Comparison of ENCODE assay signal across 10 cellular contexts in genomic region chr14:39762576-39763401, GRCh38.
A peak's percentile ranks its signal among the peaks of the same experiment; 100 is the strongest.
DNase-seq lines count a peak whose midpoint lies in the region; ATAC-seq and TF ChIP-seq lines count a peak whose summit lies in the region.
"Had no signal": no experiment of that assay in that cellular context is flagged by ENCODE, and none has a peak within 500 bp of the region (broad histone marks: within the 10 kb centered on the region; RNA-seq: fewer than 3 reads in every experiment).

No MANE protein-coding gene starts in this region.

- no peaks in the 10 kb centered on the region for H3K36me3 Mint-ChIP-seq in osteocyte (ENCODE audit: unreplicated experiment)

- H3K4me3 Mint-ChIP-seq in osteocyte (ENCODE audit: unreplicated experiment), result no peak overlapping the region

- DNase-seq in Ammon's horn (ENCODE audit: low spot score) (peak; percentile 13), UCSD-AML1 (lab: John Stamatoyannopoulos, UW; ENCODE audit: unreplicated experiment) (peak; percentile 6), NCI-H2171 treated with DMSO at 0.1 percent for 48 hours (lab: John Stamatoyannopoulos, UW) (no peak), A172 (ENCODE audit: low spot score) (no peak), osteocyte (ENCODE audit: extremely low spot score, unreplicated experiment) (no peak)
- DNase-seq: right lobe of liver, transverse colon had no signal

- no peak for TF ChIP-seq CTCF in osteocyte (IDR thresholded peaks at IDR 0.05)

- H3K27me3 Mint-ChIP-seq in osteocyte (ENCODE audit: unreplicated experiment), result no peaks in the 10 kb centered on the region

- no peaks in the 10 kb centered on the region for H3K9me3 Mint-ChIP-seq in osteocyte (ENCODE audit: unreplicated experiment)

- no peaks in the 10 kb centered on the region for H3K4me1 Mint-ChIP-seq in osteocyte (ENCODE audit: unreplicated experiment)

- ATAC-seq in GM19023 (IDR thresholded peaks at IDR 0.05; ENCODE audit: unreplicated experiment), result peak; percentile 70
- ATAC-seq in HG03097 (IDR thresholded peaks at IDR 0.05; ENCODE audit: low FRiP score, unreplicated experiment), result peak; percentile 81
- no peak for ATAC-seq in GM19455 (IDR thresholded peaks at IDR 0.05; ENCODE audit: unreplicated experiment)

- no peak overlapping the region for H3K27ac Mint-ChIP-seq in osteocyte (ENCODE audit: unreplicated experiment)

Comparison
In these comparisons a context has a peak if more than half of its experiments do, and no peak if none do; other contexts are left out.
1. DNase-seq: peak in Ammon's horn (single experiment) and UCSD-AML1 (single experiment); none in NCI-H2171 treated with DMSO at 0.1 percent for 48 hours (single experiment), A172 (single experiment) and osteocyte (single experiment).